ENCODE assay signal across 8 cellular contexts in the genomic region with DNA sequence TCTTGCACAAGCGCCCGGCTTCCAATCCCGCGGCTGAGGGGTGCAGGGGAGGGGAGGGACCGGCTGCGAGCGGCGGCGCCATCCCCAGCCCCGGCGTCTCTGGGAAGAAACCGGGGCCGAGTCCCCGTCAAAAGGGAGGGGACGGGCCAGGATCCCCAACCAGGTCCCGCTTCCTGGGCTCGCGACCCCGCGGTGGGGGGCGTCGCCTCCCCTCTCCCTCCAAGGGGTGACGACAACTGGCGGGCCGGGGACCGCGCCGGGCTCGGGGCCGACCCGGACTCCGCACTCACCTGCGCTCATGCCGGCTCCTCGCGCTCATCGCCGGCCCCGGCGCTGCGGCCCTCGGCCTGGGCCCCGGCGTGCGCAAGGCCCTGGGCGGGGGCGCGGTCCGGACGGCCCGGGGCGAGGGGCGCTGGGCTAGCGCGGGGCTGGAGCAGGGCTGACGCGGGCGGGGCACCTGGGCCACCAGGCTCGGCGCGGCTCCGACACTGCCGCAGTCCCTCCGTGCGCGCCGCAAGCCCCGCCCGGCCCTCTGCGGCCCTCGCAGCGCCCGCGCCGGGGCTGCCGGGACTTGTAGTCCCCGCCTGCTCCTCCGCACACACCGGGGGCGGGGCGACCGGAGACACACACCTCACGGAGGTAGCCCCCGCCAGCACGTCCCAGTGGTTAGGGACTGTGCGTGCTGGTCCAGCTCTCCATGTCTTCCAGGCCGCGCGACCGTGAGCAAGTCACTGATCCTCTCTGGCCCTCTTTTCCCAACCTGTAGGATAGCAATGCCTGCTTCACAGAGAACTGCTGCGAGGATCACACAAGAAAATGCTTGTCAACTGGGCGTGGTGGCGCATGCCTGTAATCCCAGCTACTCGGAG. TPM values are rescaled to one million over a fixed set of nuclear protein-coding genes. Genes with fewer than 3 reads are reported as not detected.
DNase-seq lines count a peak whose midpoint lies in the region; ATAC-seq and TF ChIP-seq lines count a peak whose summit lies in the region.

A gene with protein sequence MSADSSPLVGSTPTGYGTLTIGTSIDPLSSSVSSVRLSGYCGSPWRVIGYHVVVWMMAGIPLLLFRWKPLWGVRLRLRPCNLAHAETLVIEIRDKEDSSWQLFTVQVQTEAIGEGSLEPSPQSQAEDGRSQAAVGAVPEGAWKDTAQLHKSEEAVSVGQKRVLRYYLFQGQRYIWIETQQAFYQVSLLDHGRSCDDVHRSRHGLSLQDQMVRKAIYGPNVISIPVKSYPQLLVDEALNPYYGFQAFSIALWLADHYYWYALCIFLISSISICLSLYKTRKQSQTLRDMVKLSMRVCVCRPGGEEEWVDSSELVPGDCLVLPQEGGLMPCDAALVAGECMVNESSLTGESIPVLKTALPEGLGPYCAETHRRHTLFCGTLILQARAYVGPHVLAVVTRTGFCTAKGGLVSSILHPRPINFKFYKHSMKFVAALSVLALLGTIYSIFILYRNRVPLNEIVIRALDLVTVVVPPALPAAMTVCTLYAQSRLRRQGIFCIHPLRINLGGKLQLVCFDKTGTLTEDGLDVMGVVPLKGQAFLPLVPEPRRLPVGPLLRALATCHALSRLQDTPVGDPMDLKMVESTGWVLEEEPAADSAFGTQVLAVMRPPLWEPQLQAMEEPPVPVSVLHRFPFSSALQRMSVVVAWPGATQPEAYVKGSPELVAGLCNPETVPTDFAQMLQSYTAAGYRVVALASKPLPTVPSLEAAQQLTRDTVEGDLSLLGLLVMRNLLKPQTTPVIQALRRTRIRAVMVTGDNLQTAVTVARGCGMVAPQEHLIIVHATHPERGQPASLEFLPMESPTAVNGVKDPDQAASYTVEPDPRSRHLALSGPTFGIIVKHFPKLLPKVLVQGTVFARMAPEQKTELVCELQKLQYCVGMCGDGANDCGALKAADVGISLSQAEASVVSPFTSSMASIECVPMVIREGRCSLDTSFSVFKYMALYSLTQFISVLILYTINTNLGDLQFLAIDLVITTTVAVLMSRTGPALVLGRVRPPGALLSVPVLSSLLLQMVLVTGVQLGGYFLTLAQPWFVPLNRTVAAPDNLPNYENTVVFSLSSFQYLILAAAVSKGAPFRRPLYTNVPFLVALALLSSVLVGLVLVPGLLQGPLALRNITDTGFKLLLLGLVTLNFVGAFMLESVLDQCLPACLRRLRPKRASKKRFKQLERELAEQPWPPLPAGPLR (minus strand): TSS at position 490 of the 869 bp plus-strand sequence. CDS start 190 bp downstream, at position 300.

- TF ChIP-seq CTCF in RWPE1 (conservative IDR thresholded peaks at IDR 0.05; ENCODE audit: low read depth) = no peak
- no peak for TF ChIP-seq CTCF in fibroblast of the aortic adventitia (IDR thresholded peaks at IDR 0.05; ENCODE audit: insufficient read depth, low read length)
- no peak for TF ChIP-seq CTCF in nephron (IDR thresholded peaks at IDR 0.05; ENCODE audit: unreplicated experiment in 3 of 3)

- no peaks in the 10 kb centered on the region for H3K27me3 Mint-ChIP-seq in nephron (ENCODE audit: low read depth)
- H3K27me3 Mint-ChIP-seq in stimulated activated naive CD8-positive, alpha-beta T cell treated with anti-CD3 and anti-CD28 coated beads, Interleukin-15, Interleukin-2, amounts not matched to agents 100 ng/mL and 50 ng/mL, for 24 hours = no peaks in the 10 kb centered on the region

- peaks cover 5% of the 10 kb centered on the region for H3K4me1 Mint-ChIP-seq in nephron
- peaks cover 15% of the 10 kb centered on the region for H3K4me1 Mint-ChIP-seq in stimulated activated naive CD8-positive, alpha-beta T cell treated with anti-CD3 and anti-CD28 coated beads, Interleukin-15, Interleukin-2, amounts not matched to agents 100 ng/mL and 50 ng/mL, for 24 hours (ENCODE audit: low read depth)

- H3K27ac ChIP-seq in RWPE1 = peak within 1 kb of the TSS; percentile 69

- CTCF ChIA-PET in RWPE1 (lab: Yijun Ruan, JAX) = interaction anchor here (0.8 kb wide), 1 partner anchor 12 kb away, joined by 3 read pairs; no protein-coding TSS in a partner anchor

- no peaks in the 10 kb centered on the region for H3K9me3 Mint-ChIP-seq in nephron
- H3K9me3 Mint-ChIP-seq in stimulated activated naive CD8-positive, alpha-beta T cell treated with anti-CD3 and anti-CD28 coated beads, Interleukin-15, Interleukin-2, amounts not matched to agents 100 ng/mL and 50 ng/mL, for 24 hours = no peaks in the 10 kb centered on the region

- POLR2A ChIA-PET in RWPE1 (lab: Yijun Ruan, JAX; ENCODE audit: low non-redundant PET) = no interaction called here

- peak within 1 kb of the TSS in 1 of 3 experiments; percentile 70 for H3K27ac Mint-ChIP-seq in nephron
- peak within 1 kb of the TSS; percentile 72 for H3K27ac Mint-ChIP-seq in stimulated activated naive CD8-positive, alpha-beta T cell treated with anti-CD3 and anti-CD28 coated beads, Interleukin-15, Interleukin-2, amounts not matched to agents 100 ng/mL and 50 ng/mL, for 24 hours

- ATAC-seq in GM21529 (IDR thresholded peaks at IDR 0.05; ENCODE audit: unreplicated experiment) = peak; percentile 87

- H3K36me3 Mint-ChIP-seq in nephron (ENCODE audit: low read depth) = peaks cover 4% of the 10 kb centered on the region
- H3K36me3 Mint-ChIP-seq in stimulated activated naive CD8-positive, alpha-beta T cell treated with anti-CD3 and anti-CD28 coated beads, Interleukin-15, Interleukin-2, amounts not matched to agents 100 ng/mL and 50 ng/mL, for 24 hours (ENCODE audit: low read depth) = no peaks in the 10 kb centered on the region

- H3K4me3 Mint-ChIP-seq in nephron = peak within 1 kb of the TSS; percentile 88 to 94 (median 91)
- H3K4me3 Mint-ChIP-seq in stimulated activated naive CD8-positive, alpha-beta T cell treated with anti-CD3 and anti-CD28 coated beads, Interleukin-15, Interleukin-2, amounts not matched to agents 100 ng/mL and 50 ng/mL, for 24 hours = peak within 1 kb of the TSS; percentile 82

- H3K4me3 ChIP-seq in fibroblast of the aortic adventitia (ENCODE audit: low read depth, low read length) = peak within 1 kb of the TSS; percentile 75

- DNase-seq in DMS114 treated with DMSO at 0.1 percent for 48 hours (lab: John Stamatoyannopoulos, UW; ENCODE audit: unreplicated experiment) (peak; percentile 65), KG1 (lab: John Stamatoyannopoulos, UW) (peak; percentile 58), RWPE1 (ENCODE audit: low spot score) (peak; percentile 83), fibroblast of the aortic adventitia (ENCODE audit: low read depth) (peak; percentile 46)
- DNase-seq in activated effector memory CD4-positive, alpha-beta T cell treated with Interleukin-2 at 50 U/mL for 16 hours = peak; percentile 77

RNA-seq across cellular contexts. Expression of the gene that starts here (rescaled TPM):
- total RNA-seq in fibroblast of the aortic adventitia (ENCODE audit: low replicate concordance) = 6.8 and 18.4 TPM in 2 replicates

Comparison
In these comparisons a context has a peak if more than half of its experiments do, and no peak if none do; other contexts are left out.
1. Peak in every context shown above with its lines: DNase-seq, ATAC-seq, H3K4me3 ChIP-seq and H3K27ac ChIP-seq.